22 cellular contexts compared by ENCODE assay signal in genomic region chr7:90995996-90996395, GRCh38.
"Had no signal": no experiment of that assay in that cellular context is flagged by ENCODE, and none has a peak within 500 bp of the region (broad histone marks: within the 10 kb centered on the region; RNA-seq: fewer than 3 reads in every experiment).

No MANE protein-coding gene starts in this region.

- H3K27me3 ChIP-seq: colonic mucosa, esophagus squamous epithelium, gastrocnemius medialis, heart right ventricle, left lung had no signal

- ATAC-seq: effector memory CD8-positive, alpha-beta T cell; esophagus mucosa; gastrocnemius medialis; left cardiac atrium; left lung; lower lobe of right lung had no signal

- H3K9me3 Mint-ChIP-seq: endodermal cell, mesothelial cell of epicardium had no signal

- H3K4me3 ChIP-seq: colonic mucosa, esophagus squamous epithelium, gastrocnemius medialis, heart right ventricle, left lung, lower lobe of right lung had no signal

- H3K27ac ChIP-seq: colonic mucosa, epithelial cell of prostate, esophagus squamous epithelium, gastrocnemius medialis, heart right ventricle, left lung, lower lobe of right lung had no signal

- H3K4me1 ChIP-seq: colonic mucosa, esophagus squamous epithelium, gastrocnemius medialis, left lung, lower lobe of right lung had no signal

- H3K4me1 Mint-ChIP-seq: endodermal cell had no signal

- DNase-seq: colonic mucosa; cortex of kidney; effector CD8-positive, alpha-beta T cell; effector memory CD8-positive, alpha-beta T cell; endodermal cell; erythroblast; esophagus squamous epithelium; foreskin fibroblast; foreskin melanocyte; gastrocnemius medialis; glutamatergic neuron; head of caudate nucleus; heart right ventricle; hippocampal formation; left cardiac atrium; left lung; lower lobe of right lung; mesenchymal stem cell had no signal

- H3K9me3 ChIP-seq: colonic mucosa, esophagus squamous epithelium, gastrocnemius medialis, heart right ventricle, left lung, lower lobe of right lung had no signal

- H3K27me3 Mint-ChIP-seq: dendritic cell treated with granulocyte-macrophage colony-stimulating factor and Interleukin-4, amounts not matched to agents 40 ng/mL and 50 ng/mL, for 4 days; effector memory CD8-positive, alpha-beta T cell had no signal

- H3K4me3 Mint-ChIP-seq: dendritic cell treated with granulocyte-macrophage colony-stimulating factor and Interleukin-4, amounts not matched to agents 40 ng/mL and 50 ng/mL, for 4 days; effector memory CD8-positive, alpha-beta T cell; endodermal cell; mesothelial cell of epicardium had no signal

- H3K27ac Mint-ChIP-seq: dendritic cell treated with granulocyte-macrophage colony-stimulating factor and Interleukin-4, amounts not matched to agents 40 ng/mL and 50 ng/mL, for 4 days; effector memory CD8-positive, alpha-beta T cell; endodermal cell; mesothelial cell of epicardium had no signal

- H3K36me3 ChIP-seq: colonic mucosa, esophagus squamous epithelium, gastrocnemius medialis, heart right ventricle, left lung, lower lobe of right lung had no signal
